In genomic region chr10:48526846-48527505, GRCh38 we compare ENCODE assay signal across 1 cellular context.
TF ChIP-seq lines count a peak whose summit lies in the region.

No MANE protein-coding gene starts in this region.

TF ChIP-seq in K562, 482 proteins besides CTCF, POLR2A, EP300 and RAD21 (continued from another document):
- TF ChIP-seq PBX2 (CRISPR knock-in tag; IDR thresholded peaks at IDR 0.05; ENCODE audit: low read depth) (no peak), PBX2 (tag; conservative IDR thresholded peaks at IDR 0.05; ENCODE audit: low read depth) (no peak), MLLT1 (IDR thresholded peaks at IDR 0.05) (peak in 1 of 2 experiments; percentile 22; a peak in 1 of 4 replicates), ZNF217 (CRISPR knock-in tag; IDR thresholded peaks at IDR 0.05) (no peak), HDAC1 (IDR thresholded peaks at IDR 0.05) (peak in 1 of 2 experiments; percentile 40; a peak in 1 of 4 replicates), FOXK2 (conservative IDR thresholded peaks at IDR 0.05 in 1 of 2, IDR thresholded peaks at IDR 0.05 in 1 of 2; ENCODE audit: low read depth in 2 of 2) (no peak), BCL6 (CRISPR knock-in tag; IDR thresholded peaks at IDR 0.05) (no peak), ZNF740 (CRISPR knock-in tag; IDR thresholded peaks at IDR 0.05) (no peak), ZNF740 (tag; IDR thresholded peaks at IDR 0.05) (no peak), MECOM (CRISPR knock-in tag; IDR thresholded peaks at IDR 0.05) (no peak), RFX1 (IDR thresholded peaks at IDR 0.05) (no peak), MCM7 (IDR thresholded peaks at IDR 0.05) (peak in 1 of 2 experiments; percentile 55; a peak in 1 of 4 replicates), EHMT2 (IDR thresholded peaks at IDR 0.05) (peak; percentile 82)
